In genomic region chr6:85192596-85192995, GRCh38 we compare ENCODE assay signal across 25 cellular contexts.
"Had no signal": no experiment of that assay in that cellular context is flagged by ENCODE, and none has a peak within 500 bp of the region (broad histone marks: within the 10 kb centered on the region; RNA-seq: fewer than 3 reads in every experiment).

No MANE protein-coding gene starts in this region.

- H3K79me2 ChIP-seq: hepatocyte had no signal

- H3K36me3 ChIP-seq: esophagus muscularis mucosa, gastroesophageal sphincter, heart left ventricle, left lung, ovary, suprapubic skin, transverse colon, upper lobe of right lung, uterus had no signal

- H3K36me3 Mint-ChIP-seq: naive thymus-derived CD8-positive, alpha-beta T cell had no signal

- H3K27me3 ChIP-seq: esophagus muscularis mucosa, foreskin keratinocyte, gastroesophageal sphincter, heart left ventricle, hepatocyte, left lung, ovary, suprapubic skin, transverse colon, upper lobe of right lung, uterus had no signal

- H3K4me1 Mint-ChIP-seq: nephron progenitor cell; stimulated activated naive CD8-positive, alpha-beta T cell treated with anti-CD3 and anti-CD28 coated beads, Interleukin-15, amount 100 ng/mL, for 72 hours had no signal

- H3K9me3 ChIP-seq: ovary, psoas muscle, transverse colon, upper lobe of right lung had no signal

- H3K27me3 Mint-ChIP-seq: dendritic cell treated with granulocyte-macrophage colony-stimulating factor and Interleukin-4, amounts not matched to agents 40 ng/mL and 50 ng/mL, for 4 days; stimulated activated naive CD8-positive, alpha-beta T cell treated with anti-CD3 and anti-CD28 coated beads, Interleukin-15, amount 100 ng/mL, for 72 hours had no signal

- H2AFZ ChIP-seq: hepatocyte had no signal

- DNase-seq: effector memory CD4-positive, alpha-beta T cell; heart left ventricle; kidney; left lung; naive thymus-derived CD8-positive, alpha-beta T cell; nephron progenitor cell; nucleus accumbens; ovary; posterior cingulate gyrus; psoas muscle; right cardiac atrium; small intestine; stimulated activated CD4-positive, alpha-beta T cell treated with anti-CD3 and anti-CD28 coated beads, Interleukin-15, amount 100 ng/mL, for 24 hours; stimulated activated CD4-positive, alpha-beta T cell treated with anti-CD3 and anti-CD28 coated beads, Interleukin-2, amount 100 ng/mL, for 48 hours; stimulated activated naive CD4-positive, alpha-beta T cell; stimulated activated naive CD8-positive, alpha-beta T cell treated with anti-CD3 and anti-CD28 coated beads, Interleukin-15, amount 100 ng/mL, for 72 hours; transverse colon; upper lobe of right lung; uterus had no signal

- H3K4me1 ChIP-seq: esophagus muscularis mucosa, foreskin keratinocyte, gastroesophageal sphincter, left lung, psoas muscle, suprapubic skin, transverse colon, upper lobe of right lung, uterus had no signal

- H3K4me2 ChIP-seq: hepatocyte had no signal

- H3K4me3 ChIP-seq: esophagus muscularis mucosa, gastroesophageal sphincter, heart left ventricle, hepatocyte, left lung, ovary, psoas muscle, suprapubic skin, transverse colon, upper lobe of right lung, uterus had no signal

- H3K4me3 Mint-ChIP-seq: dendritic cell treated with granulocyte-macrophage colony-stimulating factor and Interleukin-4, amounts not matched to agents 40 ng/mL and 50 ng/mL, for 4 days; naive thymus-derived CD8-positive, alpha-beta T cell; nephron progenitor cell; stimulated activated naive CD8-positive, alpha-beta T cell treated with anti-CD3 and anti-CD28 coated beads, Interleukin-15, amount 100 ng/mL, for 72 hours had no signal

- ATAC-seq: foreskin keratinocyte; gastroesophageal sphincter; left lung; naive thymus-derived CD8-positive, alpha-beta T cell; psoas muscle; right cardiac atrium; stimulated activated naive CD8-positive, alpha-beta T cell treated with anti-CD3 and anti-CD28 coated beads, Interleukin-15, amount 100 ng/mL, for 72 hours; upper lobe of right lung had no signal

- H3K27ac ChIP-seq: esophagus muscularis mucosa, foreskin keratinocyte, gastroesophageal sphincter, hepatocyte, left lung, ovary, psoas muscle, suprapubic skin, transverse colon, upper lobe of right lung, uterus had no signal
